Comparison of ENCODE assay signal across 1 cellular context in genomic region chr10:104334561-104334960, GRCh38.
TF ChIP-seq lines count a peak whose summit lies in the region.

No MANE protein-coding gene starts in this region.

TF ChIP-seq in H1, 55 proteins besides CTCF, POLR2A, EP300 and RAD21 (continued from another document):
- TF ChIP-seq KDM4A (IDR thresholded peaks at IDR 0.05; ENCODE audit: low read depth, low read length, severe bottlenecking) (no peak), KDM5A (IDR thresholded peaks at IDR 0.05; ENCODE audit: low read length) (no peak), CBX5 (IDR thresholded peaks at IDR 0.05; ENCODE audit: low read depth, low read length) (no peak), GABPA (IDR thresholded peaks at IDR 0.05; ENCODE audit: borderline replicate concordance, insufficient read depth, low read length) (no peak), SAP30 (IDR thresholded peaks at IDR 0.05; ENCODE audit: insufficient read depth, insufficient replicate concordance, low read length) (no peak), FOSL1 (IDR thresholded peaks at IDR 0.05; ENCODE audit: insufficient read depth, low read depth, low read length) (no peak), RNF2 (IDR thresholded peaks at IDR 0.05; ENCODE audit: borderline replicate concordance, low read depth, low read length, missing control alignments, poor library complexity, severe bottlenecking) (no peak), EZH2 (IDR thresholded peaks at IDR 0.05; ENCODE audit: low read depth, low read length, severe bottlenecking) (no peak), RBBP5 (IDR thresholded peaks at IDR 0.05; ENCODE audit: borderline replicate concordance, low read depth, low read length) (no peak), HDAC6 (IDR thresholded peaks at IDR 0.05; ENCODE audit: low read depth, low read length) (no peak), RXRA (IDR thresholded peaks at IDR 0.05; ENCODE audit: insufficient read depth, low read depth, low read length) (no peak), CREB1 (IDR thresholded peaks at IDR 0.05) (no peak)
TF ChIP-seq in H1: peak in this region for 0.
